In genomic region chr15:66400351-66400774, GRCh38 we compare ENCODE assay signal across 13 cellular contexts. TPM values are rescaled to one million over a fixed set of nuclear protein-coding genes. Genes with fewer than 3 reads are reported as not detected.
DNase-seq lines count a peak whose midpoint lies in the region; ATAC-seq, FAIRE-seq and TF ChIP-seq lines count a peak whose summit lies in the region.
"Had no signal": no experiment of that assay in that cellular context is flagged by ENCODE, and none has a peak within 500 bp of the region (broad histone marks: within the 10 kb centered on the region; RNA-seq: fewer than 3 reads in every experiment).

No MANE protein-coding gene starts in this region.

- POLR2A ChIA-PET in A549 (lab: Yijun Ruan, JAX) (no interaction called here), PC-3 (lab: Charles Lee; ENCODE audit: unreplicated experiment) (no interaction called here)

- TF ChIP-seq RAD21 in A549 (conservative IDR thresholded peaks at IDR 0.05 in 1 of 2, IDR thresholded peaks at IDR 0.05 in 1 of 2), result no peak

- WGBS in A549 (ENCODE audit: missing lambda C conversion rate), result 74% methylated on average over 3 of the region's 3 CpGs

- TF ChIP-seq EP300 in A549 (IDR thresholded peaks at IDR 0.05), result no peak

- H3K36me3 ChIP-seq in PC-3 (ENCODE audit: low read depth, low read length), result no peaks in the 10 kb centered on the region
- H3K36me3 ChIP-seq: prostate gland, thyroid gland had no signal

- peaks cover 96% of the 10 kb centered on the region for H3K79me2 ChIP-seq in PC-3 (ENCODE audit: low read length)

- H3K9me2 ChIP-seq in PC-3 (replicated peaks; ENCODE audit: low read length), result no peaks in the 10 kb centered on the region

- H3F3A ChIP-seq in PC-3 (ENCODE audit: low read length, unreplicated experiment), result peaks cover 6% of the 10 kb centered on the region

- H3K4me1 ChIP-seq in A549 (peaks cover 20% of the 10 kb centered on the region), PC-3 (ENCODE audit: insufficient read depth, low read length) (peaks cover 26% of the 10 kb centered on the region)
- H3K4me1 ChIP-seq: prostate gland had no signal

- CTCF ChIA-PET in A549 (lab: Yijun Ruan, JAX), result interaction anchor here (1.5 to 2.9 kb wide), 2 partner anchors 13 to 23 kb away, joined by 3 to 16 read pairs; partner anchors contain the start of gene MAP2K1
- CTCF ChIA-PET in PC-3 (lab: Charles Lee), result no interaction called here

- TF ChIP-seq CTCF in A549 (IDR thresholded peaks at IDR 0.05) (no peak), PC-3 (conservative IDR thresholded peaks at IDR 0.05; ENCODE audit: low read depth, low read length) (no peak)

- no peak for DNase-seq in A549 (ENCODE audit: low read depth in 1 of 2, low spot score in 1 of 2)
- peak; percentile 18 for DNase-seq in EL
- DNase-seq in PC-3, result peak; percentile 50
- no peak for DNase-seq in epithelial cell of prostate (ENCODE audit: low read depth, low spot score)
- DNase-seq in erythroblast (lab: John Stamatoyannopoulos, UW), result no peak
- no peak for DNase-seq in LoVo (ENCODE audit: low spot score)
- DNase-seq: CD4-positive, CD25-positive, alpha-beta regulatory T cell; cerebellar nuclear complex; NCI-H1105 treated with DMSO at 0.1 percent for 48 hours; thyroid gland had no signal

- no peaks in the 10 kb centered on the region for H3K27me3 ChIP-seq in PC-3 (ENCODE audit: low read length)
- H3K27me3 ChIP-seq: thyroid gland had no signal

- no peak for FAIRE-seq in A549 (lab: Jason Lieb, UNC)

- no peak overlapping the region for H3K4me3 ChIP-seq in A549
- no peak overlapping the region for H3K4me3 ChIP-seq in PC-3 (ENCODE audit: low read length)
- H3K4me3 ChIP-seq: prostate gland, thyroid gland had no signal

- H3K9ac ChIP-seq in PC-3 (ENCODE audit: low read length), result peak overlapping the region; percentile 22; the same call in 1 of the 2 replicates

- peaks cover 29% of the 10 kb centered on the region for H4K20me1 ChIP-seq in PC-3 (ENCODE audit: low read length)

- intact Hi-C loops in PC-3 (cut with micrococcal nuclease), result no loop called here

- no peak overlapping the region for H3K27ac ChIP-seq in A549
- peak overlapping the region; percentile 82 for H3K27ac ChIP-seq in PC-3 (ENCODE audit: low read length)
- peak overlapping the region; percentile 23 for H3K27ac ChIP-seq in epithelial cell of prostate
- H3K27ac ChIP-seq: prostate gland, thyroid gland had no signal

- peak overlapping the region; percentile 5; the same call in 1 of the 3 replicates for H3K4me2 ChIP-seq in A549
- H3K4me2 ChIP-seq in PC-3 (ENCODE audit: low read length), result peak overlapping the region; percentile 63; the same call in 1 of the 2 replicates

- H3K9me3 ChIP-seq in A549, result no peaks in the 10 kb centered on the region
- no peaks in the 10 kb centered on the region for H3K9me3 ChIP-seq in PC-3 (ENCODE audit: low read length)
- H3K9me3 ChIP-seq: prostate gland, thyroid gland had no signal

- no peak for ATAC-seq in A549
- ATAC-seq in PC-3, result peak; percentile 57
- no peak for ATAC-seq in HG02852 (IDR thresholded peaks at IDR 0.05; ENCODE audit: unreplicated experiment)
- no peak for ATAC-seq in HG03442 (IDR thresholded peaks at IDR 0.05; ENCODE audit: unreplicated experiment)

- TF ChIP-seq POLR2A in A549 (IDR thresholded peaks at IDR 0.05; ENCODE audit: low read length) (no peak), erythroblast (IDR thresholded peaks at IDR 0.05; ENCODE audit: low read length) (no peak)

- no peak overlapping the region for H2AFZ ChIP-seq in PC-3 (ENCODE audit: low read length)

- no TSS peak for BruUV-seq in PC-3 (replicated peaks; lab: Mats Ljungman, UMichigan)

TF ChIP-seq in A549, 52 proteins besides CTCF, POLR2A, EP300 and RAD21:
- no peak for TF ChIP-seq TP53 (CRISPR knock-in tag; IDR thresholded peaks at IDR 0.05)
- no peak for TF ChIP-seq CEBPB (IDR thresholded peaks at IDR 0.05)
- TF ChIP-seq CBX2 (IDR thresholded peaks at IDR 0.05; ENCODE audit: borderline replicate concordance, low read depth), result no peak
- no peak for TF ChIP-seq KDM1A (IDR thresholded peaks at IDR 0.05; ENCODE audit: low read depth)
- TF ChIP-seq SREBF2 (IDR thresholded peaks at IDR 0.05), result no peak
- no peak for TF ChIP-seq NR3C1 (IDR thresholded peaks at IDR 0.05)
- no peak for TF ChIP-seq SMC3 (IDR thresholded peaks at IDR 0.05)
- TF ChIP-seq HOXA7 (CRISPR knock-in tag; IDR thresholded peaks at IDR 0.05), result no peak
- TF ChIP-seq MAZ (IDR thresholded peaks at IDR 0.05; ENCODE audit: borderline replicate concordance, low read depth, low read length), result no peak
- TF ChIP-seq RARB (CRISPR knock-in tag; IDR thresholded peaks at IDR 0.05), result no peak
- TF ChIP-seq ZFP36 (IDR thresholded peaks at IDR 0.05; ENCODE audit: borderline replicate concordance, partially characterized antibody), result no peak
- TF ChIP-seq E2F6 (IDR thresholded peaks at IDR 0.05; ENCODE audit: borderline replicate concordance, low read depth), result no peak
- no peak for TF ChIP-seq PBX3 (IDR thresholded peaks at IDR 0.05)
- no peak for TF ChIP-seq USF2 (IDR thresholded peaks at IDR 0.05)

RNA-seq across cellular contexts. Expression of gene MAP2K1, which starts 13.7 kb away (rescaled TPM):
- polyA plus RNA-seq in A549 (2011; rRNA removed) (30.3 and 34.3 TPM in 2 replicates), A549 (2017; fragmentation: RNase III; extraction: RNeasy Plus Mini Kit Qiagen cat#74134 plus additional on column Dnase treatment) (39.6 to 41.9 TPM (median 40.0 TPM) in 3 replicates)
- 24.5 and 27.8 TPM in 2 replicates for polyA plus RNA-seq in A549 (2012; cell fraction: cytosol; rRNA removed)
- 18.1 and 31.9 TPM in 2 replicates for polyA plus RNA-seq in A549 (2012; cell fraction: nucleus; rRNA removed)
- 16.5 and 19.1 TPM in 2 replicates for polyA minus RNA-seq in A549 (2011; rRNA and poly(A)+ RNA removed)
- 35.5 and 55.2 TPM in 2 replicates for total RNA-seq in PC-3 (2014; rRNA removed)

RNA-seq across cellular contexts. Expression of gene TIPIN, which starts 43.9 kb away (rescaled TPM):
- polyA plus RNA-seq in A549 (2011; rRNA removed), result 23.7 and 37.4 TPM in 2 replicates
- polyA plus RNA-seq in A549 (2012; cell fraction: cytosol; rRNA removed), result 10.7 and 12.8 TPM in 2 replicates
- polyA plus RNA-seq in A549 (2012; cell fraction: nucleus; rRNA removed), result 3.9 and 6.6 TPM in 2 replicates
- polyA plus RNA-seq in A549 (2017; fragmentation: RNase III; extraction: RNeasy Plus Mini Kit Qiagen cat#74134 plus additional on column Dnase treatment), result 28.2 to 37.0 TPM (median 28.4 TPM) in 3 replicates
- polyA minus RNA-seq in A549 (2011; rRNA and poly(A)+ RNA removed), result 9.0 and 10.3 TPM in 2 replicates
- 11.5 and 14.2 TPM in 2 replicates for total RNA-seq in PC-3 (2014; rRNA removed)

Comparison
In these comparisons a context has a peak if more than half of its experiments do, and no peak if none do; other contexts are left out.
1. DNase-seq: peak in EL (single experiment) and PC-3 (single experiment); none in A549 (0 of 2), epithelial cell of prostate (single experiment), erythroblast (0 of 2) and LoVo (single experiment).
2. H3K27ac ChIP-seq: peak in PC-3 (single experiment) and epithelial cell of prostate (single experiment); none in A549 (0 of 2).